8 cellular contexts compared by ENCODE assay signal in genomic region chr19:8342684-8343482, GRCh38. TPM values are rescaled to one million over a fixed set of nuclear protein-coding genes. Genes with fewer than 3 reads are reported as not detected.
DNase-seq lines count a peak whose midpoint lies in the region; ATAC-seq and TF ChIP-seq lines count a peak whose summit lies in the region.

TSS of gene KANK3 (minus strand) at chr19:8343262. CDS start at chr19:8337828, 5,434 bp downstream.

- H3K9me3 Mint-ChIP-seq in activated naive CD4-positive, alpha-beta T cell treated with anti-CD3 and anti-CD28 coated beads for 36 hours: no peaks in the 10 kb centered on the region

- ATAC-seq in GM21515 (IDR thresholded peaks at IDR 0.05; ENCODE audit: unreplicated experiment): peak; percentile 81
- ATAC-seq in gastroesophageal sphincter: peak; percentile 93

- intact Hi-C loops in activated naive CD4-positive, alpha-beta T cell treated with anti-CD3 and anti-CD28 coated beads for 36 hours (cut with micrococcal nuclease): loop anchor here (1.0 kb wide), 1 partner anchor 22 kb away; the partner anchor contains the start of genes NDUFA7 and RPS28
- intact Hi-C loops in stomach (cut with DNase I; ENCODE audit: low total_unique reads): no loop called here

- H2AFZ ChIP-seq in neuron (ENCODE audit: low read depth, low read length): peak within 1 kb of the TSS; percentile 74

- TF ChIP-seq POLR2A in gastroesophageal sphincter (IDR thresholded peaks at IDR 0.05): peak; percentile 34 to 52
- no peak for TF ChIP-seq POLR2A in stomach (IDR thresholded peaks at IDR 0.05)

- no peak within 1 kb of the TSS for H3K27ac ChIP-seq in SJSA1
- H3K27ac ChIP-seq in gastroesophageal sphincter: peak within 1 kb of the TSS; percentile 3 to 86 (median 84)
- peak within 1 kb of the TSS; percentile 3 to 85 (median 78) for H3K27ac ChIP-seq in stomach

- H3K4me3 Mint-ChIP-seq in activated naive CD4-positive, alpha-beta T cell treated with anti-CD3 and anti-CD28 coated beads for 36 hours: peak within 1 kb of the TSS; percentile 73

- no peaks in the 10 kb centered on the region for H3K36me3 Mint-ChIP-seq in activated naive CD4-positive, alpha-beta T cell treated with anti-CD3 and anti-CD28 coated beads for 36 hours (ENCODE audit: low read depth)

- peaks cover 7% of the 10 kb centered on the region for H3K27me3 Mint-ChIP-seq in activated naive CD4-positive, alpha-beta T cell treated with anti-CD3 and anti-CD28 coated beads for 36 hours (ENCODE audit: low read depth)

- TF ChIP-seq EP300 in gastroesophageal sphincter (IDR thresholded peaks at IDR 0.05) (no peak), stomach (IDR thresholded peaks at IDR 0.05) (no peak)

- no peaks in the 10 kb centered on the region for H3K36me3 ChIP-seq in SJSA1
- no peaks in the 10 kb centered on the region for H3K36me3 ChIP-seq in gastroesophageal sphincter
- no peaks in the 10 kb centered on the region for H3K36me3 ChIP-seq in neuron (ENCODE audit: insufficient read depth, low read length)
- H3K36me3 ChIP-seq in stomach: no peaks in the 10 kb centered on the region

- H3K4me3 ChIP-seq in SJSA1 (peak within 1 kb of the TSS; percentile 31), gastroesophageal sphincter (peak within 1 kb of the TSS; percentile 39 to 62), neuron (ENCODE audit: low read length) (peak within 1 kb of the TSS; percentile 28), stomach (peak within 1 kb of the TSS; percentile 49 to 53 (median 52))

- H3K4me1 ChIP-seq in SJSA1 (replicated peaks): peaks cover 5% of the 10 kb centered on the region
- H3K4me1 ChIP-seq in gastroesophageal sphincter: peaks cover 0 to 31% (median 9%) of the 10 kb centered on the region in 3 donors
- H3K4me1 ChIP-seq in neuron (ENCODE audit: insufficient read depth, low read length): no peaks in the 10 kb centered on the region
- H3K4me1 ChIP-seq in stomach: peaks cover 10 to 22% (median 14%) of the 10 kb centered on the region in 4 donors

- H3K9me3 ChIP-seq in SJSA1 (replicated peaks) (no peaks in the 10 kb centered on the region), gastroesophageal sphincter (no peaks in the 10 kb centered on the region), neuron (ENCODE audit: low read length) (no peaks in the 10 kb centered on the region), stomach (no peaks in the 10 kb centered on the region)

- 40% methylated on average over 1 of the region's 65 CpGs; no CpG with 5 or more reads in 1 of the 2 donors for WGBS in gastroesophageal sphincter (ENCODE audit: low coverage in 1 of 2), 2 donors
- WGBS in stomach, 5 donors: 3 to 8% (median 5%) methylated on average over 21 to 65 of the region's 65 CpGs

- H3K27me3 ChIP-seq in SJSA1 (replicated peaks): peaks cover 11% of the 10 kb centered on the region
- peaks cover 71% of the 10 kb centered on the region for H3K27me3 ChIP-seq in gastroesophageal sphincter
- peaks cover 24% of the 10 kb centered on the region for H3K27me3 ChIP-seq in neuron (ENCODE audit: insufficient read depth, low read length)
- H3K27me3 ChIP-seq in stomach: peaks cover 0 to 71% (median 15%) of the 10 kb centered on the region in 3 donors

- DNase-seq in COLO829 (ENCODE audit: low spot score) (peak; percentile 76), Kasumi-1 (lab: John Stamatoyannopoulos, UW) (peak; percentile 91 to 92), SJSA1 (ENCODE audit: low read depth in 1 of 2, low spot score in 2 of 2) (peak; percentile 69 to 99), stomach (peak; percentile 98)
- DNase-seq in activated naive CD4-positive, alpha-beta T cell treated with anti-CD3 and anti-CD28 coated beads for 36 hours: peak; percentile 96

- CTCF ChIA-PET in activated naive CD4-positive, alpha-beta T cell treated with anti-CD3 and anti-CD28 coated beads for 36 hours (lab: Charles Lee): interaction anchor here (0.8 to 3.6 kb wide), 2 partner anchors 11 to 89 kb away, joined by 3 to 18 read pairs; no protein-coding TSS in a partner anchor

- peaks cover 4% of the 10 kb centered on the region for H3K4me1 Mint-ChIP-seq in activated naive CD4-positive, alpha-beta T cell treated with anti-CD3 and anti-CD28 coated beads for 36 hours (ENCODE audit: low read depth)

- H3K27ac Mint-ChIP-seq in activated naive CD4-positive, alpha-beta T cell treated with anti-CD3 and anti-CD28 coated beads for 36 hours: no peak within 1 kb of the TSS

- TF ChIP-seq CTCF in gastroesophageal sphincter (IDR thresholded peaks at IDR 0.05): no peak
- peak in 1 of 7 experiments; percentile 7 for TF ChIP-seq CTCF in stomach (IDR thresholded peaks at IDR 0.05)

RNA-seq across cellular contexts. Expression of gene KANK3, which starts in this region (rescaled TPM):
- total RNA-seq in SJSA1 (2014; rRNA removed; shearing (Covaris generic)): not detected in 2 replicates
- total RNA-seq in activated naive CD4-positive, alpha-beta T cell treated with anti-CD3 and anti-CD28 coated beads for 36 hours: under 1 TPM; 0.17 to 0.36 TPM
- 10 to 100 TPM in 3 of 4 donors, 1 to 10 TPM in 1; 9.8 to 22.3 (median 19.2) TPM for total RNA-seq in gastroesophageal sphincter
- total RNA-seq in stomach: 10 to 100 TPM in 2 of 5 donors, 1 to 10 TPM in 2, not detected in 1; 4.4 to 72.4 (median 8.8) TPM
- 10 to 100 TPM in 1 of 3 donors, 1 to 10 TPM in 2; 4.8 to 10.7 (median 7.1) TPM for polyA plus RNA-seq in stomach

Comparison
In these comparisons a context has a peak if more than half of its experiments do, and no peak if none do; other contexts are left out.
1. Peak in DNase-seq and H3K4me3 ChIP-seq in SJSA1; RNA of the gene not detected or under 1 TPM.
2. Peak in DNase-seq in activated naive CD4-positive, alpha-beta T cell treated with anti-CD3 and anti-CD28 coated beads for 36 hours; RNA of the gene not detected or under 1 TPM.
3. POLR2A ChIP-seq: peak in gastroesophageal sphincter (2 of 2); none in stomach (0 of 4).
4. Peak in every context shown above with its lines, with median percentiles within 50 percentile points of each other: DNase-seq and H3K4me3 ChIP-seq.